In genomic region chr1:32901823-32902534, GRCh38 we compare ENCODE assay signal across 1 cellular context.
TF ChIP-seq lines count a peak whose summit lies in the region.

No MANE protein-coding gene starts in this region.

TF ChIP-seq in HCT116, 20 proteins besides CTCF, POLR2A, EP300 and RAD21 (continued from another document):
- TF ChIP-seq REST (IDR thresholded peaks at IDR 0.05; ENCODE audit: low read depth) (no peak), YY1 (IDR thresholded peaks at IDR 0.05; ENCODE audit: extremely low read depth, insufficient replicate concordance, low read depth, low read length) (no peak), EZH2phosphoT487 (IDR thresholded peaks at IDR 0.05; ENCODE audit: borderline replicate concordance) (no peak), SRF (IDR thresholded peaks at IDR 0.05; ENCODE audit: low read depth) (no peak), FOSL1 (IDR thresholded peaks at IDR 0.05; ENCODE audit: low read depth) (no peak), ELF1 (IDR thresholded peaks at IDR 0.05; ENCODE audit: borderline replicate concordance, low read depth) (no peak), MAX (IDR thresholded peaks at IDR 0.05) (no peak)
